ENCODE assay signal across 1 cellular context in the genomic region with DNA sequence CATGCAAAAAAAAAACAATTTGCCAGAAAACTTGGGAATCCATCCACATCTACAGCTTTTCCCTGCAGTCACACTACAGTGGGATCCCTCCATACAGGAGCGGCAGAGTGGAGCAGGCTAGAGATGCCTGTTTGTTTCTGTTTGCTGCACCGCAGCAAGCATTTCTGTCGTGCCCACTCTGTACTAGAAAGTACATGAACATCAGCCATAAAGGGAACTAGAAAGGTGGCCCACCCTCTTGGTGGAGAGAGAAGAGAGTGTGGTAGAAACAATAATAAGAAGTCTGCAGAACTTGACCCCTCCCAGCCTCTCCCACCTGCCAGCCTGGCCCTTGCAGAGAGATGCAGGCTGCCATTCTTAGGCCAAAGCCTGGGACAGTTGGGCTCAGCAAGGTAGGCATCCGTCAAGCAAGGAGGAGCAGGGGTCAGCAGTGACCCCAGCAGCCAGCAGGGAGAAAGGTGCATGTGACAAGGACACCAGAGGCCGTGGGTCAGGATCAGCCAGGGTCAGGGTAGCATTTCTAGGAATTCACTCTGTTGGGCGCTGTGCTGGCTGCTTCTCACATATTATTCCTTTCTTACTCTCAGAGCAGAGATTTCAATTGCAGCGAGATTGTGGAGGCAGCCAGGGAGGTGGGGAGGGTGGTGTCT.
TF ChIP-seq lines count a peak whose summit lies in the region.

No MANE protein-coding gene starts in this region.

TF ChIP-seq in GM23338, 12 proteins besides CTCF, POLR2A, EP300 and RAD21 (continued from another document):
- TF ChIP-seq ZNF462 (CRISPR knock-in tag; IDR thresholded peaks at IDR 0.05) = no peak
- TF ChIP-seq JUNB (IDR thresholded peaks at IDR 0.05; ENCODE audit: unreplicated experiment) = no peak
- no peak for TF ChIP-seq NANOG (IDR thresholded peaks at IDR 0.05; ENCODE audit: borderline replicate concordance)
- TF ChIP-seq POLR2AphosphoS5 (IDR thresholded peaks at IDR 0.05; ENCODE audit: low read depth) = no peak
- no peak for TF ChIP-seq EZH2 (IDR thresholded peaks at IDR 0.05; ENCODE audit: low read depth, unreplicated experiment)
- TF ChIP-seq, protein P1, sequence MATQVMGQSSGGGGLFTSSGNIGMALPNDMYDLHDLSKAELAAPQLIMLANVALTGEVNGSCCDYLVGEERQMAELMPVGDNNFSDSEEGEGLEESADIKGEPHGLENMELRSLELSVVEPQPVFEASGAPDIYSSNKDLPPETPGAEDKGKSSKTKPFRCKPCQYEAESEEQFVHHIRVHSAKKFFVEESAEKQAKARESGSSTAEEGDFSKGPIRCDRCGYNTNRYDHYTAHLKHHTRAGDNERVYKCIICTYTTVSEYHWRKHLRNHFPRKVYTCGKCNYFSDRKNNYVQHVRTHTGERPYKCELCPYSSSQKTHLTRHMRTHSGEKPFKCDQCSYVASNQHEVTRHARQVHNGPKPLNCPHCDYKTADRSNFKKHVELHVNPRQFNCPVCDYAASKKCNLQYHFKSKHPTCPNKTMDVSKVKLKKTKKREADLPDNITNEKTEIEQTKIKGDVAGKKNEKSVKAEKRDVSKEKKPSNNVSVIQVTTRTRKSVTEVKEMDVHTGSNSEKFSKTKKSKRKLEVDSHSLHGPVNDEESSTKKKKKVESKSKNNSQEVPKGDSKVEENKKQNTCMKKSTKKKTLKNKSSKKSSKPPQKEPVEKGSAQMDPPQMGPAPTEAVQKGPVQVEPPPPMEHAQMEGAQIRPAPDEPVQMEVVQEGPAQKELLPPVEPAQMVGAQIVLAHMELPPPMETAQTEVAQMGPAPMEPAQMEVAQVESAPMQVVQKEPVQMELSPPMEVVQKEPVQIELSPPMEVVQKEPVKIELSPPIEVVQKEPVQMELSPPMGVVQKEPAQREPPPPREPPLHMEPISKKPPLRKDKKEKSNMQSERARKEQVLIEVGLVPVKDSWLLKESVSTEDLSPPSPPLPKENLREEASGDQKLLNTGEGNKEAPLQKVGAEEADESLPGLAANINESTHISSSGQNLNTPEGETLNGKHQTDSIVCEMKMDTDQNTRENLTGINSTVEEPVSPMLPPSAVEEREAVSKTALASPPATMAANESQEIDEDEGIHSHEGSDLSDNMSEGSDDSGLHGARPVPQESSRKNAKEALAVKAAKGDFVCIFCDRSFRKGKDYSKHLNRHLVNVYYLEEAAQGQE (IDR thresholded peaks at IDR 0.05; ENCODE audit: unreplicated experiment) = no peak
- TF ChIP-seq, protein P2, sequence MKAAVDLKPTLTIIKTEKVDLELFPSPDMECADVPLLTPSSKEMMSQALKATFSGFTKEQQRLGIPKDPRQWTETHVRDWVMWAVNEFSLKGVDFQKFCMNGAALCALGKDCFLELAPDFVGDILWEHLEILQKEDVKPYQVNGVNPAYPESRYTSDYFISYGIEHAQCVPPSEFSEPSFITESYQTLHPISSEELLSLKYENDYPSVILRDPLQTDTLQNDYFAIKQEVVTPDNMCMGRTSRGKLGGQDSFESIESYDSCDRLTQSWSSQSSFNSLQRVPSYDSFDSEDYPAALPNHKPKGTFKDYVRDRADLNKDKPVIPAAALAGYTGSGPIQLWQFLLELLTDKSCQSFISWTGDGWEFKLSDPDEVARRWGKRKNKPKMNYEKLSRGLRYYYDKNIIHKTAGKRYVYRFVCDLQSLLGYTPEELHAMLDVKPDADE (IDR thresholded peaks at IDR 0.05) = no peak
